In genomic region chr10:67575530-67575929, GRCh38 we compare ENCODE assay signal across 31 cellular contexts.
"Had no signal": no experiment of that assay in that cellular context is flagged by ENCODE, and none has a peak within 500 bp of the region (broad histone marks: within the 10 kb centered on the region; RNA-seq: fewer than 3 reads in every experiment).

No MANE protein-coding gene starts in this region.

- H3K27me3 ChIP-seq: ascending aorta, MG63, Peyer's patch had no signal

- H3K4me1 ChIP-seq: ascending aorta, Peyer's patch had no signal

- H3K4me1 Mint-ChIP-seq: activated CD4-positive, alpha-beta T cell treated with anti-CD3 and anti-CD28 coated beads, Interleukin-2, amount 10 ng/mL, durations not matched to agents 24 days and 14 days; activated naive CD4-positive, alpha-beta T cell treated with anti-CD3 and anti-CD28 coated beads, Interleukin-2, amount 50 U/mL, for 24 hours; activated naive CD8-positive, alpha-beta T cell treated with anti-CD3 and anti-CD28 coated beads, Interleukin-2, amount 10 ng/mL, durations not matched to agents 7 days and 5 days had no signal

- DNase-seq: activated CD4-positive, alpha-beta T cell treated with anti-CD3 and anti-CD28 coated beads for 1 hour; activated CD4-positive, alpha-beta T cell treated with anti-CD3 and anti-CD28 coated beads, Interleukin-2, amount 10 ng/mL, durations not matched to agents 24 days and 14 days; activated CD4-positive, alpha-beta T cell treated with anti-CD3 and anti-CD28 coated beads, Interleukin-2, amount 50 U/mL, for 4 hours; activated CD4-positive, CD25-positive, alpha-beta regulatory T cell; activated CD8-positive, alpha-beta T cell treated with anti-CD3 and anti-CD28 coated beads, Interleukin-2, amount 10 ng/mL, durations not matched to agents 7 days and 5 days; activated gamma-delta T cell; activated naive CD4-positive, alpha-beta T cell treated with Interleukin-2 at 50 U/mL for 16 hours; activated naive CD8-positive, alpha-beta T cell treated with anti-CD3 and anti-CD28 coated beads, Interleukin-2, amount 10 ng/mL, durations not matched to agents 7 days and 5 days; activated T-cell treated with anti-CD3 and anti-CD28 coated beads, Interleukin-2, amount 50 U/mL, for 24 hours; amygdala; Kasumi-1; KG1; MG63; NCI-H1048; NCI-H1105 treated with DMSO at 0.1 percent for 48 hours; NCI-H1436; NCI-H1694; NCI-H1930; NCI-H2081 treated with DMSO at 0.1 percent for 48 hours; NCI-H345; NCI-H524 treated with DMSO at 0.1 percent for 48 hours; NCI-H748 treated with DMSO at 0.1 percent for 48 hours; NK-92 treated with Interleukin-12 subunit alpha and Interleukin-12 subunit beta, amount 100 ng/mL, for 24 hours; PC-3; Peyer's patch; RPMI8226; T1000; WERI-Rb-1 had no signal

- H3K27me3 Mint-ChIP-seq: activated naive CD4-positive, alpha-beta T cell treated with anti-CD3 and anti-CD28 coated beads, Interleukin-2, amount 50 U/mL, for 24 hours; activated T-cell treated with anti-CD3 and anti-CD28 coated beads, Interleukin-2, amount 50 U/mL, for 24 hours had no signal

- H3K9me3 Mint-ChIP-seq: activated CD4-positive, alpha-beta T cell treated with anti-CD3 and anti-CD28 coated beads, Interleukin-2, amount 10 ng/mL, durations not matched to agents 24 days and 14 days; activated naive CD4-positive, alpha-beta T cell treated with anti-CD3 and anti-CD28 coated beads, Interleukin-2, amount 50 U/mL, for 24 hours; activated naive CD8-positive, alpha-beta T cell treated with anti-CD3 and anti-CD28 coated beads, Interleukin-2, amount 10 ng/mL, durations not matched to agents 7 days and 5 days; activated T-cell treated with anti-CD3 and anti-CD28 coated beads, Interleukin-2, amount 50 U/mL, for 24 hours; activated T-helper 2 cell treated with anti-CD3 and anti-CD28 coated beads, Interferon-gamma antibody, Interleukin-2, Interleukin-4, amounts not matched to agents 10 μg/mL and 5 μg/mL and 100 μg/mL, durations not matched to agents 14 hours and 24 hours and 36 hours had no signal

- H3K36me3 Mint-ChIP-seq: activated naive CD4-positive, alpha-beta T cell treated with anti-CD3 and anti-CD28 coated beads, Interleukin-2, amount 50 U/mL, for 24 hours; activated naive CD8-positive, alpha-beta T cell treated with anti-CD3 and anti-CD28 coated beads, Interleukin-2, amount 10 ng/mL, durations not matched to agents 7 days and 5 days had no signal

- H3K27ac ChIP-seq: ascending aorta, Peyer's patch, WERI-Rb-1 had no signal

- H3K36me3 ChIP-seq: ascending aorta, MG63, Peyer's patch, WERI-Rb-1 had no signal

- H3K4me3 ChIP-seq: ascending aorta, MG63, Peyer's patch had no signal

- ATAC-seq: activated CD8-positive, alpha-beta T cell treated with anti-CD3 and anti-CD28 coated beads, Interleukin-2, amount 10 ng/mL, durations not matched to agents 7 days and 5 days; PC-3 had no signal

- H3K27ac Mint-ChIP-seq: activated CD4-positive, alpha-beta T cell treated with anti-CD3 and anti-CD28 coated beads, Interleukin-2, amount 10 ng/mL, durations not matched to agents 24 days and 14 days; activated CD8-positive, alpha-beta T cell treated with anti-CD3 and anti-CD28 coated beads, Interleukin-2, amount 10 ng/mL, durations not matched to agents 7 days and 5 days; activated naive CD4-positive, alpha-beta T cell treated with anti-CD3 and anti-CD28 coated beads, Interleukin-2, amount 50 U/mL, for 24 hours; activated naive CD8-positive, alpha-beta T cell treated with anti-CD3 and anti-CD28 coated beads, Interleukin-2, amount 10 ng/mL, durations not matched to agents 7 days and 5 days; activated T-cell treated with anti-CD3 and anti-CD28 coated beads, Interleukin-2, amount 50 U/mL, for 24 hours; activated T-helper 2 cell treated with anti-CD3 and anti-CD28 coated beads, Interferon-gamma antibody, Interleukin-2, Interleukin-4, amounts not matched to agents 10 μg/mL and 5 μg/mL and 100 μg/mL, durations not matched to agents 14 hours and 24 hours and 36 hours had no signal

- H3K4me3 Mint-ChIP-seq: activated CD4-positive, alpha-beta T cell treated with anti-CD3 and anti-CD28 coated beads, Interleukin-2, amount 10 ng/mL, durations not matched to agents 24 days and 14 days; activated CD8-positive, alpha-beta T cell treated with anti-CD3 and anti-CD28 coated beads, Interleukin-2, amount 10 ng/mL, durations not matched to agents 7 days and 5 days; activated naive CD4-positive, alpha-beta T cell treated with anti-CD3 and anti-CD28 coated beads, Interleukin-2, amount 50 U/mL, for 24 hours; activated naive CD8-positive, alpha-beta T cell treated with anti-CD3 and anti-CD28 coated beads, Interleukin-2, amount 10 ng/mL, durations not matched to agents 7 days and 5 days; activated T-cell treated with anti-CD3 and anti-CD28 coated beads, Interleukin-2, amount 50 U/mL, for 24 hours had no signal

- H3K9me3 ChIP-seq: ascending aorta, Peyer's patch had no signal
